ENCODE assay signal across 12 cellular contexts in genomic region chr5:78530342-78531096, GRCh38.
DNase-seq lines count a peak whose midpoint lies in the region; ATAC-seq, FAIRE-seq and TF ChIP-seq lines count a peak whose summit lies in the region.
"Had no signal": no experiment of that assay in that cellular context is flagged by ENCODE, and none has a peak within 500 bp of the region (broad histone marks: within the 10 kb centered on the region; RNA-seq: fewer than 3 reads in every experiment).

No MANE protein-coding gene starts in this region.

- ATAC-seq in GM19463 (IDR thresholded peaks at IDR 0.05; ENCODE audit: unreplicated experiment) (peak; percentile 50), GM18861 (IDR thresholded peaks at IDR 0.05; ENCODE audit: unreplicated experiment) (no peak), HG02610 (IDR thresholded peaks at IDR 0.05; ENCODE audit: unreplicated experiment) (no peak), GM19324 (IDR thresholded peaks at IDR 0.05; ENCODE audit: low FRiP score, unreplicated experiment) (no peak)
- ATAC-seq: HepG2; stimulated activated naive B cell treated with anti-CD40 and anti-IgM and Interleukin-4, amounts not matched to agents 10 μg/mL and 1 μg/mL and 100 μg/mL, for 72 hours had no signal

- TF ChIP-seq CTCF in fibroblast of pulmonary artery (IDR thresholded peaks at IDR 0.05; ENCODE audit: low read length, missing control alignments) = no peak

- H3K4me3 ChIP-seq in fibroblast of pulmonary artery (replicated peaks; ENCODE audit: low read depth, low read length) (no peak overlapping the region), small intestine (ENCODE audit: low read depth in 1 of 2, low read length in 2 of 2) (no peak overlapping the region)

- no peaks in the 10 kb centered on the region for H3K36me3 ChIP-seq in small intestine (ENCODE audit: control insufficient read depth in 2 of 2, insufficient read depth in 2 of 2, low read length in 2 of 2)

- no peaks in the 10 kb centered on the region for H3K27me3 ChIP-seq in small intestine (ENCODE audit: control insufficient read depth in 2 of 2, insufficient read depth in 2 of 2, low read length in 2 of 2)

- no peak for FAIRE-seq in small intestine (lab: Jason Lieb, UNC)
- FAIRE-seq: HepG2 had no signal

- peaks cover 0 to 2% of the 10 kb centered on the region in 2 donors for H3K4me1 ChIP-seq in small intestine (ENCODE audit: control insufficient read depth in 2 of 2, insufficient read depth in 1 of 2, low read depth in 1 of 2, low read length in 1 of 2)

- H3K9me3 ChIP-seq in small intestine (ENCODE audit: control insufficient read depth, low read depth) = no peaks in the 10 kb centered on the region

- peak; percentile 18 for DNase-seq in T1000 (lab: John Stamatoyannopoulos, UW)
- DNase-seq in fibroblast of pulmonary artery (ENCODE audit: low read depth) = peak; percentile 96
- DNase-seq in small intestine = peak; percentile 85
- DNase-seq in central memory CD4-positive, alpha-beta T cell = no peak
- DNase-seq: activated CD4-positive, alpha-beta memory T cell treated with anti-CD3 and anti-CD28 coated beads, Interleukin-2, amount 10 ng/mL, durations not matched to agents 7 days and 5 days; NCI-H2171 treated with DMSO at 0.1 percent for 48 hours; stimulated activated naive B cell treated with anti-CD40 and anti-IgM and Interleukin-4, amounts not matched to agents 10 μg/mL and 1 μg/mL and 100 μg/mL, for 72 hours had no signal

- peak overlapping the region in 1 of 2 donors; percentile 17 for H3K27ac ChIP-seq in small intestine (ENCODE audit: low read depth in 1 of 2, low read length in 1 of 2)

- 43 to 51% (median 48%) methylated on average over 3 of the region's 3 CpGs for WGBS in small intestine, 3 donors
